ENCODE assay signal across 8 cellular contexts in genomic region chr11:78228467-78228866, GRCh38. TPM values are rescaled to one million over a fixed set of nuclear protein-coding genes. Genes with fewer than 3 reads are reported as not detected.
DNase-seq lines count a peak whose midpoint lies in the region; ATAC-seq and TF ChIP-seq lines count a peak whose summit lies in the region.

No MANE protein-coding gene starts in this region.

- WGBS in ovary, 3 donors: 96 to 99% (median 96%) methylated on average over 3 of the region's 3 CpGs

- no peak for TF ChIP-seq EP300 in ovary (IDR thresholded peaks at IDR 0.05)

- no peak for TF ChIP-seq POLR2A in ovary (IDR thresholded peaks at IDR 0.05)

- H3K27ac ChIP-seq in ovary: no peak overlapping the region

- ATAC-seq in HG02759 (IDR thresholded peaks at IDR 0.05; ENCODE audit: unreplicated experiment): peak; percentile 51
- ATAC-seq in GM19023 (IDR thresholded peaks at IDR 0.05; ENCODE audit: unreplicated experiment): no peak

- DNase-seq in SIG-M5 treated with dmso at 0.1 percent for 504 hours (lab: John Stamatoyannopoulos, UW; ENCODE audit: unreplicated experiment) (peak; percentile 59), SIG-M5 (lab: John Stamatoyannopoulos, UW) (no peak), NCI-H1694 treated with DMSO at 0.1 percent for 48 hours (lab: John Stamatoyannopoulos, UW) (peak; percentile 20), SW480 (ENCODE audit: low spot score) (peak; percentile 74), fibroblast of the conjunctiva (ENCODE audit: low read depth) (peak; percentile 36), ovary (peak in 1 of 5 donors; percentile 41)

- H3K9me3 ChIP-seq in ovary: no peaks in the 10 kb centered on the region

- H3K27me3 ChIP-seq in ovary: no peaks in the 10 kb centered on the region

- TF ChIP-seq CTCF in ovary (IDR thresholded peaks at IDR 0.05): peak in 2 of 3 donors; percentile 59 to 63

- intact Hi-C loops in ovary (cut with DNase I): loop anchor here in 3 of 4 donors (2.0 to 10.0 kb wide), 4 partner anchors 186 to 336 kb away; partner anchors contain the start of gene GAB2 (in 3 of the 3)

- H3K4me1 ChIP-seq in ovary (ENCODE audit: insufficient read depth): peaks cover 2% of the 10 kb centered on the region

- H3K4me3 ChIP-seq in ovary: no peak overlapping the region

- no peaks in the 10 kb centered on the region for H3K36me3 ChIP-seq in ovary

RNA-seq across cellular contexts. Expression of gene USP35, which starts 39.7 kb away (rescaled TPM):
- 10 to 100 TPM in 4 of 7 donors, 1 to 10 TPM in 3; 8.0 to 18.6 (median 10.2) TPM for total RNA-seq in ovary
- polyA plus RNA-seq in ovary: 1 to 10 TPM; 9.1 to 9.2 TPM

RNA-seq across cellular contexts. Expression of gene KCTD21, which starts 40.0 kb away (rescaled TPM):
- 10 to 100 TPM in 6 of 7 donors, 1 to 10 TPM in 1; 7.4 to 24.7 (median 14.1) TPM for total RNA-seq in ovary
- polyA plus RNA-seq in ovary: 10 to 100 TPM in 1 of 2 donors, 1 to 10 TPM in 1; 9.9 to 24.3 TPM
